In the genomic region with DNA sequence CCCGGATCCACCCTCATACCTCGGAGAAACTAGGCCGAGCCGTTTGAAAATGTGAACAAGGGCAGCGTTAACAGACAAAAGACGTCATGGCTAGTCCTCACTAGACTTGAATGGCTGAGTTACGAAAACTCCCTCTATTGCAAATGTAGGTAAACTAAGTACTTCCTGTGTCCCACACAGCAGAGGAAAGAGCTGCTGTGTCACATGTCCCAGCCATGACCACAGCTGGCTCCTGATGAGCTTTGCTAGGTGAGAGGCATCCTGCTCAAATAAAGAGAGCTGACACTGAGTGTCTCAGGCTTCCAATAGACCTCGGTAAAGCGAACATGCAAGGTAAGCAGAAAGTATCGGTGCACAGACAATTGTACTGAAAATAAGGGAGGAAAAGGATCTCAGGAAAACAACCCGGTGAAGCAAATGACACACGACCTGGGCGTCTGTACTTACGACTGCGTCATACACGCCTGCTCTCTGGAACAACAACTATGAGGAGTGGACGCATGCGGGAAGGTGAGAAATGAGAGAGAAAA, we compare ENCODE assay signal across 16 cellular contexts. TPM values are rescaled to one million over a fixed set of nuclear protein-coding genes. Genes with fewer than 3 reads are reported as not detected.
DNase-seq lines count a peak whose midpoint lies in the region; TF ChIP-seq lines count a peak whose summit lies in the region.
"Had no signal": no experiment of that assay in that cellular context is flagged by ENCODE, and none has a peak within 500 bp of the region (broad histone marks: within the 10 kb centered on the region; RNA-seq: fewer than 3 reads in every experiment).

No MANE protein-coding gene starts in this region.

- in situ Hi-C loops in brain microvascular endothelial cell (cut with HindIII; ENCODE audit: low pct_ligation_motif_present, low sequenced_read_pairs) = no loop called here

- peaks cover 21% of the 10 kb centered on the region for H3K36me3 Mint-ChIP-seq in activated CD4-positive, alpha-beta T cell treated with anti-CD3 and anti-CD28 coated beads, Interleukin-2, amount 10 ng/mL, durations not matched to agents 24 days and 14 days (ENCODE audit: low read depth)
- H3K36me3 Mint-ChIP-seq in activated naive CD8-positive, alpha-beta T cell treated with anti-CD3 and anti-CD28 coated beads for 36 hours = peaks cover 6% of the 10 kb centered on the region

- POLR2A ChIA-PET in RWPE1 (lab: Yijun Ruan, JAX; ENCODE audit: low non-redundant PET) = no interaction called here

- peak overlapping the region; percentile 78 for H3K27ac Mint-ChIP-seq in activated CD4-positive, alpha-beta T cell treated with anti-CD3 and anti-CD28 coated beads, Interleukin-2, amount 10 ng/mL, durations not matched to agents 24 days and 14 days
- peak overlapping the region; percentile 71 for H3K27ac Mint-ChIP-seq in activated naive CD8-positive, alpha-beta T cell treated with anti-CD3 and anti-CD28 coated beads for 36 hours
- H3K27ac Mint-ChIP-seq: brain, endodermal cell had no signal

- H3K27me3 ChIP-seq in brain microvascular endothelial cell (replicated peaks) = no peaks in the 10 kb centered on the region
- H3K27me3 ChIP-seq: foreskin keratinocyte, neutrophil had no signal

- peak overlapping the region; percentile 36 for H3K4me3 Mint-ChIP-seq in activated CD4-positive, alpha-beta T cell treated with anti-CD3 and anti-CD28 coated beads, Interleukin-2, amount 10 ng/mL, durations not matched to agents 24 days and 14 days
- no peak overlapping the region for H3K4me3 Mint-ChIP-seq in activated naive CD8-positive, alpha-beta T cell treated with anti-CD3 and anti-CD28 coated beads for 36 hours
- H3K4me3 Mint-ChIP-seq: brain, endodermal cell had no signal

- CTCF ChIA-PET in RWPE1 (lab: Yijun Ruan, JAX) = no interaction called here

- H3K27ac ChIP-seq in RWPE1 (no peak overlapping the region), brain microvascular endothelial cell (no peak overlapping the region)
- H3K27ac ChIP-seq: foreskin keratinocyte, neutrophil had no signal

- H3K4me3 ChIP-seq in brain microvascular endothelial cell (ENCODE audit: low read depth, low read length) = no peak overlapping the region

- TF ChIP-seq CTCF in RWPE1 (conservative IDR thresholded peaks at IDR 0.05; ENCODE audit: low read depth) = no peak
- no peak for TF ChIP-seq CTCF in brain microvascular endothelial cell (IDR thresholded peaks at IDR 0.05; ENCODE audit: low read depth, low read length, missing control alignments)

- no peaks in the 10 kb centered on the region for H3K27me3 Mint-ChIP-seq in activated CD4-positive, alpha-beta T cell treated with anti-CD3 and anti-CD28 coated beads, Interleukin-2, amount 10 ng/mL, durations not matched to agents 24 days and 14 days
- no peaks in the 10 kb centered on the region for H3K27me3 Mint-ChIP-seq in activated naive CD8-positive, alpha-beta T cell treated with anti-CD3 and anti-CD28 coated beads for 36 hours
- H3K27me3 Mint-ChIP-seq: brain had no signal

- intact Hi-C loops in activated CD4-positive, alpha-beta T cell treated with anti-CD3 and anti-CD28 coated beads, Interleukin-2, amount 10 ng/mL, durations not matched to agents 24 days and 14 days (cut with micrococcal nuclease) = no loop called here

- no peaks in the 10 kb centered on the region for H3K9me3 Mint-ChIP-seq in activated CD4-positive, alpha-beta T cell treated with anti-CD3 and anti-CD28 coated beads, Interleukin-2, amount 10 ng/mL, durations not matched to agents 24 days and 14 days
- H3K9me3 Mint-ChIP-seq in activated naive CD8-positive, alpha-beta T cell treated with anti-CD3 and anti-CD28 coated beads for 36 hours = no peaks in the 10 kb centered on the region
- H3K9me3 Mint-ChIP-seq: brain, endodermal cell had no signal

- H3K36me3 ChIP-seq in brain microvascular endothelial cell (replicated peaks) = peaks cover 15% of the 10 kb centered on the region
- H3K36me3 ChIP-seq: neutrophil had no signal

- peak; percentile 82 for DNase-seq in activated CD4-positive, alpha-beta T cell treated with anti-CD3 and anti-CD28 coated beads, Interleukin-2, amount 10 ng/mL, durations not matched to agents 24 days and 14 days
- DNase-seq in activated CD4-positive, alpha-beta T cell treated with anti-CD3 and anti-CD28 coated beads for 48 hours = no peak
- peak; percentile 23 for DNase-seq in SKM-1 treated with dmso at 0.1 percent for 144 hours (lab: John Stamatoyannopoulos, UW; ENCODE audit: unreplicated experiment)
- DNase-seq in activated naive CD8-positive, alpha-beta T cell treated with anti-CD3 and anti-CD28 coated beads for 36 hours = no peak
- peak in 4 of 6 experiments; percentile 14 to 42 (median 30) for DNase-seq in stimulated activated naive CD4-positive, alpha-beta T cell (lab: John Stamatoyannopoulos, UW)
- no peak for DNase-seq in RWPE1 (ENCODE audit: low spot score)
- DNase-seq in brain microvascular endothelial cell = no peak
- no peak for DNase-seq in cortex of kidney (lab: John Stamatoyannopoulos, UW)
- DNase-seq: DMS 273 treated with DMSO at 0.1 percent for 48 hours, endodermal cell, foreskin keratinocyte, KBM-7, NCI-H2029 treated with DMSO at 0.1 percent for 48 hours had no signal

- H3K4me1 Mint-ChIP-seq in activated CD4-positive, alpha-beta T cell treated with anti-CD3 and anti-CD28 coated beads, Interleukin-2, amount 10 ng/mL, durations not matched to agents 24 days and 14 days = peaks cover 18% of the 10 kb centered on the region
- peaks cover 28% of the 10 kb centered on the region for H3K4me1 Mint-ChIP-seq in activated naive CD8-positive, alpha-beta T cell treated with anti-CD3 and anti-CD28 coated beads for 36 hours
- H3K4me1 Mint-ChIP-seq: brain, endodermal cell had no signal

RNA-seq across cellular contexts. Expression of a gene that starts 26.0 kb away (rescaled TPM):
- 19.9 and 20.8 TPM in 2 replicates for total RNA-seq in activated CD4-positive, alpha-beta T cell treated with anti-CD3 and anti-CD28 coated beads, Interleukin-2, amount 10 ng/mL, durations not matched to agents 24 days and 14 days
- 10 to 100 TPM; 21.2 to 23.7 TPM for total RNA-seq in activated naive CD8-positive, alpha-beta T cell treated with anti-CD3 and anti-CD28 coated beads for 36 hours
- total RNA-seq: endodermal cell, H1 had no signal

RNA-seq across cellular contexts. Expression of a gene that starts 52.4 kb away (rescaled TPM):
- total RNA-seq in activated CD4-positive, alpha-beta T cell treated with anti-CD3 and anti-CD28 coated beads, Interleukin-2, amount 10 ng/mL, durations not matched to agents 24 days and 14 days = 9.8 and 11.6 TPM in 2 replicates
- 1 to 10 TPM; 7.1 to 9.5 TPM for total RNA-seq in activated naive CD8-positive, alpha-beta T cell treated with anti-CD3 and anti-CD28 coated beads for 36 hours

RNA-seq across cellular contexts. Expression of a gene that starts 52.6 kb away (rescaled TPM):
- total RNA-seq in activated CD4-positive, alpha-beta T cell treated with anti-CD3 and anti-CD28 coated beads, Interleukin-2, amount 10 ng/mL, durations not matched to agents 24 days and 14 days = 34.9 and 36.7 TPM in 2 replicates
- 10 to 100 TPM; 14.4 to 17.0 TPM for total RNA-seq in activated naive CD8-positive, alpha-beta T cell treated with anti-CD3 and anti-CD28 coated beads for 36 hours

Comparison
In these comparisons a context has a peak if more than half of its experiments do, and no peak if none do; other contexts are left out.
1. DNase-seq: peak in activated CD4-positive, alpha-beta T cell treated with anti-CD3 and anti-CD28 coated beads, Interleukin-2, amount 10 ng/mL, durations not matched to agents 24 days and 14 days (single experiment), SKM-1 treated with dmso at 0.1 percent for 144 hours (single experiment) and stimulated activated naive CD4-positive, alpha-beta T cell (4 of 6); none in activated CD4-positive, alpha-beta T cell treated with anti-CD3 and anti-CD28 coated beads for 48 hours (single experiment), activated naive CD8-positive, alpha-beta T cell treated with anti-CD3 and anti-CD28 coated beads for 36 hours (single experiment), RWPE1 (single experiment), brain microvascular endothelial cell (single experiment) and cortex of kidney (single experiment).